Comparison of ENCODE assay signal across 1 cellular context in genomic region chr11:7570938-7571337, GRCh38.
TF ChIP-seq lines count a peak whose summit lies in the region.

No MANE protein-coding gene starts in this region.

TF ChIP-seq in A549, 52 proteins besides CTCF, POLR2A, EP300 and RAD21 (continued from another document):
- TF ChIP-seq ZSCAN20 (CRISPR knock-in tag; IDR thresholded peaks at IDR 0.05) (no peak), FOXS1 (CRISPR knock-in tag; IDR thresholded peaks at IDR 0.05) (no peak), SMC3 (IDR thresholded peaks at IDR 0.05) (no peak), FOSB (CRISPR knock-in tag; IDR thresholded peaks at IDR 0.05) (no peak), NPAS2 (CRISPR knock-in tag; IDR thresholded peaks at IDR 0.05; ENCODE audit: borderline replicate concordance) (no peak), ELK1 (IDR thresholded peaks at IDR 0.05; ENCODE audit: low read depth, low read length) (no peak)
